Comparison of ENCODE assay signal across 20 cellular contexts in genomic region chr13:93635687-93636086, GRCh38.
A peak's percentile ranks its signal among the peaks of the same experiment; 100 is the strongest.
DNase-seq lines count a peak whose midpoint lies in the region; ATAC-seq and TF ChIP-seq lines count a peak whose summit lies in the region.
"Had no signal": no experiment of that assay in that cellular context is flagged by ENCODE, and none has a peak within 500 bp of the region (broad histone marks: within the 10 kb centered on the region; RNA-seq: fewer than 3 reads in every experiment).

No MANE protein-coding gene starts in this region.

- H3K9me3 Mint-ChIP-seq in CD4-positive, alpha-beta T cell, result no peaks in the 10 kb centered on the region
- H3K9me3 Mint-ChIP-seq: CD8-positive, alpha-beta T cell; stimulated activated memory B cell treated with anti-CD40 and anti-IgM and Interleukin-4, amounts not matched to agents 10 μg/mL and 1 μg/mL and 100 μg/mL, for 72 hours had no signal

- no peak overlapping the region for H3K4me3 Mint-ChIP-seq in CD4-positive, alpha-beta T cell
- H3K4me3 Mint-ChIP-seq: CD8-positive, alpha-beta T cell; stimulated activated memory B cell treated with anti-CD40 and anti-IgM and Interleukin-4, amounts not matched to agents 10 μg/mL and 1 μg/mL and 100 μg/mL, for 72 hours had no signal

- no peaks in the 10 kb centered on the region for H3K36me3 Mint-ChIP-seq in CD4-positive, alpha-beta T cell (ENCODE audit: low read depth)
- H3K36me3 Mint-ChIP-seq: CD8-positive, alpha-beta T cell; stimulated activated memory B cell treated with anti-CD40 and anti-IgM and Interleukin-4, amounts not matched to agents 10 μg/mL and 1 μg/mL and 100 μg/mL, for 72 hours had no signal

- WGBS in heart right ventricle, 2 donors, result 57 to 62% methylated on average over 4 of the region's 4 CpGs

- no peak for TF ChIP-seq CTCF in left ventricle myocardium inferior (IDR thresholded peaks at IDR 0.05; ENCODE audit: borderline replicate concordance)
- TF ChIP-seq CTCF in heart right ventricle (IDR thresholded peaks at IDR 0.05), result no peak
- no peak for TF ChIP-seq CTCF in CD4-positive, alpha-beta T cell (IDR thresholded peaks at IDR 0.05)

- H3K27ac ChIP-seq in left ventricle myocardium inferior (replicated peaks) (no peak overlapping the region), heart right ventricle (no peak overlapping the region)
- no peak overlapping the region for H3K27ac ChIP-seq in CD4-positive, alpha-beta T cell (ENCODE audit: low read depth, low read length)
- H3K27ac ChIP-seq: esophagus squamous epithelium, ovary, skin epidermis had no signal

- no peak for DNase-seq in Right ventricle myocardium superior
- no peak for DNase-seq in left ventricle myocardium inferior
- DNase-seq in astrocyte of the hippocampus (ENCODE audit: low read depth, low spot score), result peak; percentile 34
- DNase-seq in heart right ventricle, result no peak
- DNase-seq in stimulated activated CD4-positive, alpha-beta T cell treated with anti-CD3 and anti-CD28 coated beads, Interleukin-2, amount 100 ng/mL, for 24 hours, result no peak
- DNase-seq in CD4-positive, alpha-beta T cell, result no peak
- DNase-seq in ecto neural progenitor cell (ENCODE audit: low spot score), result no peak
- DNase-seq: activated CD8-positive, alpha-beta memory T cell treated with anti-CD3 and anti-CD28 coated beads, Interleukin-2, amount 50 U/mL, for 48 hours; activated naive CD4-positive, alpha-beta T cell; CD8-positive, alpha-beta T cell; DND-41; esophagus squamous epithelium; NCI-H1694; NK-92 treated with Interleukin-12 subunit alpha and Interleukin-12 subunit beta, amount 100 ng/mL, for 24 hours; ovary; trophoblast cell had no signal

- H3K9me3 ChIP-seq in left ventricle myocardium inferior (replicated peaks), result no peaks in the 10 kb centered on the region
- H3K9me3 ChIP-seq in heart right ventricle, result no peaks in the 10 kb centered on the region
- H3K9me3 ChIP-seq in CD4-positive, alpha-beta T cell (ENCODE audit: control insufficient read depth, low read length), result no peaks in the 10 kb centered on the region
- H3K9me3 ChIP-seq: esophagus squamous epithelium, ovary had no signal

- CTCF ChIA-PET in CD4-positive, alpha-beta T cell (lab: Charles Lee), result no interaction called here

- no peak overlapping the region for H3K27ac Mint-ChIP-seq in CD4-positive, alpha-beta T cell
- H3K27ac Mint-ChIP-seq: CD8-positive, alpha-beta T cell; stimulated activated memory B cell treated with anti-CD40 and anti-IgM and Interleukin-4, amounts not matched to agents 10 μg/mL and 1 μg/mL and 100 μg/mL, for 72 hours had no signal

- no peaks in the 10 kb centered on the region for H3K4me1 ChIP-seq in left ventricle myocardium inferior
- H3K4me1 ChIP-seq in heart right ventricle, result no peaks in the 10 kb centered on the region
- H3K4me1 ChIP-seq: esophagus squamous epithelium had no signal

- intact Hi-C loops in Right ventricle myocardium superior (cut with DNase I), result no loop called here
- intact Hi-C loops in left ventricle myocardium inferior (cut with micrococcal nuclease), result no loop called here
- intact Hi-C loops in heart right ventricle (cut with DNase I), result no loop called here
- intact Hi-C loops in CD4-positive, alpha-beta T cell (cut with DNase I, micrococcal nuclease), result no loop called here

- no peaks in the 10 kb centered on the region for H3K27me3 ChIP-seq in left ventricle myocardium inferior (ENCODE audit: low read depth)
- no peaks in the 10 kb centered on the region for H3K27me3 ChIP-seq in heart right ventricle
- H3K27me3 ChIP-seq in CD4-positive, alpha-beta T cell (ENCODE audit: control insufficient read depth, insufficient read depth, low read length), result no peaks in the 10 kb centered on the region
- H3K27me3 ChIP-seq: esophagus squamous epithelium, ovary had no signal

- POLR2A ChIA-PET in CD4-positive, alpha-beta T cell (lab: Charles Lee), result no interaction called here

- ATAC-seq in Right ventricle myocardium superior (ENCODE audit: poor library complexity) (peak; percentile 76), heart right ventricle (peak in 6 of 8 donors; percentile 24 to 73 (median 38)), GM18498 (IDR thresholded peaks at IDR 0.05; ENCODE audit: unreplicated experiment) (no peak)
- no peak for ATAC-seq in CD4-positive, alpha-beta T cell (ENCODE audit: poor library complexity)
- ATAC-seq: CD8-positive, alpha-beta T cell; left lobe of liver; stimulated activated memory B cell treated with anti-CD40 and anti-IgM and Interleukin-4, amounts not matched to agents 10 μg/mL and 1 μg/mL and 100 μg/mL, for 72 hours had no signal

- no peaks in the 10 kb centered on the region for H3K27me3 Mint-ChIP-seq in CD4-positive, alpha-beta T cell
- H3K27me3 Mint-ChIP-seq: stimulated activated memory B cell treated with anti-CD40 and anti-IgM and Interleukin-4, amounts not matched to agents 10 μg/mL and 1 μg/mL and 100 μg/mL, for 72 hours had no signal

- H3K4me3 ChIP-seq in left ventricle myocardium inferior (no peak overlapping the region), heart right ventricle (no peak overlapping the region)
- H3K4me3 ChIP-seq: esophagus squamous epithelium, ovary, skin epidermis had no signal

- H3K4me1 Mint-ChIP-seq in CD4-positive, alpha-beta T cell (ENCODE audit: low read depth), result no peaks in the 10 kb centered on the region
- H3K4me1 Mint-ChIP-seq: stimulated activated memory B cell treated with anti-CD40 and anti-IgM and Interleukin-4, amounts not matched to agents 10 μg/mL and 1 μg/mL and 100 μg/mL, for 72 hours had no signal

- H3K36me3 ChIP-seq in left ventricle myocardium inferior (no peaks in the 10 kb centered on the region), heart right ventricle (no peaks in the 10 kb centered on the region)
- H3K36me3 ChIP-seq: esophagus squamous epithelium, ovary had no signal

Comparison
In these comparisons a context has a peak if more than half of its experiments do, and no peak if none do; other contexts are left out.
1. ATAC-seq: peak in Right ventricle myocardium superior (single experiment) and heart right ventricle (6 of 8); none in CD4-positive, alpha-beta T cell (single experiment) and GM18498 (single experiment).